In genomic region chr7:29146888-29147609, GRCh38 we compare ENCODE assay signal across 9 cellular contexts. TPM values are rescaled to one million over a fixed set of nuclear protein-coding genes. Genes with fewer than 3 reads are reported as not detected.
DNase-seq lines count a peak whose midpoint lies in the region; ATAC-seq and TF ChIP-seq lines count a peak whose summit lies in the region.
"Had no signal": no experiment of that assay in that cellular context is flagged by ENCODE, and none has a peak within 500 bp of the region (broad histone marks: within the 10 kb centered on the region; RNA-seq: fewer than 3 reads in every experiment).

No MANE protein-coding gene starts in this region.

- TF ChIP-seq CTCF in endothelial cell (IDR thresholded peaks at IDR 0.05; ENCODE audit: unreplicated experiment) (no peak), neural crest cell (conservative IDR thresholded peaks at IDR 0.05) (peak; percentile 42)
- no peak for TF ChIP-seq CTCF in CD8-positive, alpha-beta T cell (IDR thresholded peaks at IDR 0.05)

- CTCF ChIA-PET in CD8-positive, alpha-beta T cell (lab: Charles Lee): no interaction called here

- no peaks in the 10 kb centered on the region for H3K4me1 ChIP-seq in CD8-positive, alpha-beta T cell (ENCODE audit: insufficient read depth, low read length)

- H3K27me3 Mint-ChIP-seq in endothelial cell (ENCODE audit: unreplicated experiment) (no peaks in the 10 kb centered on the region), neural crest cell (ENCODE audit: low read depth) (peaks cover 28% of the 10 kb centered on the region)
- H3K27me3 Mint-ChIP-seq in CD8-positive, alpha-beta T cell (ENCODE audit: low read depth): peaks cover 28% of the 10 kb centered on the region
- H3K27me3 Mint-ChIP-seq in stimulated activated naive B cell treated with anti-CD40 and anti-IgM and Interleukin-4, amounts not matched to agents 10 μg/mL and 1 μg/mL and 100 μg/mL, for 72 hours: peaks cover 38 to 64% of the 10 kb centered on the region in 2 donors

- POLR2A ChIA-PET in CD8-positive, alpha-beta T cell (lab: Charles Lee): no interaction called here

- intact Hi-C loops in CD8-positive, alpha-beta T cell (cut with DNase I, micrococcal nuclease): no loop called here

- H3K9me3 ChIP-seq in CD8-positive, alpha-beta T cell (ENCODE audit: low read length): no peaks in the 10 kb centered on the region

- H3K27ac Mint-ChIP-seq in endothelial cell (ENCODE audit: unreplicated experiment) (no peak overlapping the region), neural crest cell (ENCODE audit: unreplicated experiment) (no peak overlapping the region)
- no peak overlapping the region for H3K27ac Mint-ChIP-seq in CD8-positive, alpha-beta T cell
- H3K27ac Mint-ChIP-seq in stimulated activated naive B cell treated with anti-CD40 and anti-IgM and Interleukin-4, amounts not matched to agents 10 μg/mL and 1 μg/mL and 100 μg/mL, for 72 hours: no peak overlapping the region
- H3K27ac Mint-ChIP-seq: IgD-negative memory B cell had no signal

- ATAC-seq in HG03520 (IDR thresholded peaks at IDR 0.05; ENCODE audit: unreplicated experiment): no peak
- no peak for ATAC-seq in CD8-positive, alpha-beta T cell
- no peak for ATAC-seq in stimulated activated naive B cell treated with anti-CD40 and anti-IgM and Interleukin-4, amounts not matched to agents 10 μg/mL and 1 μg/mL and 100 μg/mL, for 72 hours (replicated peaks)

- H3K4me3 Mint-ChIP-seq in endothelial cell (ENCODE audit: unreplicated experiment) (peak overlapping the region; percentile 96), neural crest cell (peak overlapping the region; percentile 94)
- no peak overlapping the region for H3K4me3 Mint-ChIP-seq in CD8-positive, alpha-beta T cell
- no peak overlapping the region for H3K4me3 Mint-ChIP-seq in stimulated activated naive B cell treated with anti-CD40 and anti-IgM and Interleukin-4, amounts not matched to agents 10 μg/mL and 1 μg/mL and 100 μg/mL, for 72 hours

- peaks cover 15% of the 10 kb centered on the region for H3K4me1 Mint-ChIP-seq in endothelial cell (ENCODE audit: unreplicated experiment)
- H3K4me1 Mint-ChIP-seq in neural crest cell: peaks cover 33% of the 10 kb centered on the region
- peaks cover 10% of the 10 kb centered on the region for H3K4me1 Mint-ChIP-seq in CD8-positive, alpha-beta T cell (ENCODE audit: low read depth)
- peaks cover 11 to 13% of the 10 kb centered on the region in 2 donors for H3K4me1 Mint-ChIP-seq in stimulated activated naive B cell treated with anti-CD40 and anti-IgM and Interleukin-4, amounts not matched to agents 10 μg/mL and 1 μg/mL and 100 μg/mL, for 72 hours

- H3K27me3 ChIP-seq in CD8-positive, alpha-beta T cell (ENCODE audit: insufficient read depth, low read length): peaks cover 7% of the 10 kb centered on the region

- H3K27ac ChIP-seq in CD8-positive, alpha-beta T cell (ENCODE audit: low read depth, low read length): no peak overlapping the region

- H3K36me3 Mint-ChIP-seq in endothelial cell (ENCODE audit: low read depth, unreplicated experiment) (no peaks in the 10 kb centered on the region), neural crest cell (ENCODE audit: low read depth) (peaks cover 2% of the 10 kb centered on the region)
- no peaks in the 10 kb centered on the region for H3K36me3 Mint-ChIP-seq in CD8-positive, alpha-beta T cell
- H3K36me3 Mint-ChIP-seq in stimulated activated naive B cell treated with anti-CD40 and anti-IgM and Interleukin-4, amounts not matched to agents 10 μg/mL and 1 μg/mL and 100 μg/mL, for 72 hours: peaks cover 0 to 4% of the 10 kb centered on the region in 2 donors
- H3K36me3 Mint-ChIP-seq: IgD-negative memory B cell had no signal

- peak; percentile 78 for DNase-seq in DMS 273 treated with DMSO at 0.1 percent for 48 hours (lab: John Stamatoyannopoulos, UW)
- peak; percentile 42 for DNase-seq in NCI-H2227 (lab: John Stamatoyannopoulos, UW; ENCODE audit: unreplicated experiment)
- no peak for DNase-seq in endothelial cell (ENCODE audit: low spot score)
- no peak for DNase-seq in neural crest cell (ENCODE audit: low read depth, low spot score)
- DNase-seq in NCI-H526 treated with DMSO at 0.1 percent for 48 hours (lab: John Stamatoyannopoulos, UW): no peak
- no peak for DNase-seq in CD8-positive, alpha-beta T cell
- no peak for DNase-seq in stimulated activated naive B cell treated with anti-CD40 and anti-IgM and Interleukin-4, amounts not matched to agents 10 μg/mL and 1 μg/mL and 100 μg/mL, for 72 hours

- H3K9me3 Mint-ChIP-seq in endothelial cell (ENCODE audit: unreplicated experiment) (no peaks in the 10 kb centered on the region), neural crest cell (peaks cover 2% of the 10 kb centered on the region)
- no peaks in the 10 kb centered on the region for H3K9me3 Mint-ChIP-seq in CD8-positive, alpha-beta T cell
- no peaks in the 10 kb centered on the region for H3K9me3 Mint-ChIP-seq in stimulated activated naive B cell treated with anti-CD40 and anti-IgM and Interleukin-4, amounts not matched to agents 10 μg/mL and 1 μg/mL and 100 μg/mL, for 72 hours

- no peaks in the 10 kb centered on the region for H3K36me3 ChIP-seq in CD8-positive, alpha-beta T cell (ENCODE audit: insufficient read depth, low read length)

- no peak overlapping the region for H3K4me3 ChIP-seq in CD8-positive, alpha-beta T cell (ENCODE audit: low read depth, low read length)

RNA-seq across cellular contexts. Expression of gene CPVL, which starts 0.7 kb away (rescaled TPM):
- total RNA-seq in endothelial cell (ENCODE audit: unreplicated experiment) (21.8 TPM), neural crest cell (31.3 and 32.9 TPM in 2 replicates)
- under 1 TPM in 1 of 2 experiments, not detected in 1; 0.50 TPM for total RNA-seq in CD8-positive, alpha-beta T cell

RNA-seq across cellular contexts. Expression of gene CHN2, which starts 47.5 kb away (rescaled TPM):
- 3.4 TPM for total RNA-seq in endothelial cell (ENCODE audit: unreplicated experiment)
- total RNA-seq in neural crest cell: 15.4 and 15.9 TPM in 2 replicates
- total RNA-seq in CD8-positive, alpha-beta T cell: 10 to 100 TPM in 1 of 2 experiments, 1 to 10 TPM in 1; 9.9 to 10.3 TPM

Comparison
In these comparisons a context has a peak if more than half of its experiments do, and no peak if none do; other contexts are left out.
1. DNase-seq: peak in DMS 273 treated with DMSO at 0.1 percent for 48 hours (single experiment) and NCI-H2227 (single experiment); none in endothelial cell (single experiment), neural crest cell (single experiment), NCI-H526 treated with DMSO at 0.1 percent for 48 hours (single experiment), CD8-positive, alpha-beta T cell (0 of 7) and stimulated activated naive B cell treated with anti-CD40 and anti-IgM and Interleukin-4, amounts not matched to agents 10 μg/mL and 1 μg/mL and 100 μg/mL, for 72 hours (single experiment).
2. H3K4me3 Mint-ChIP-seq: peak in endothelial cell (single experiment) and neural crest cell (single experiment); none in CD8-positive, alpha-beta T cell (single experiment) and stimulated activated naive B cell treated with anti-CD40 and anti-IgM and Interleukin-4, amounts not matched to agents 10 μg/mL and 1 μg/mL and 100 μg/mL, for 72 hours (0 of 2).
3. RNA of gene CPVL, which starts 0.7 kb away (total RNA-seq): 31.3 to 32.9 TPM in neural crest cell and 21.8 TPM in endothelial cell (single experiment); 0.50 TPM in CD8-positive, alpha-beta T cell; every median in the first group is over 10 times any median in the second.